Comparison of ENCODE assay signal across 1 cellular context in the genomic region with DNA sequence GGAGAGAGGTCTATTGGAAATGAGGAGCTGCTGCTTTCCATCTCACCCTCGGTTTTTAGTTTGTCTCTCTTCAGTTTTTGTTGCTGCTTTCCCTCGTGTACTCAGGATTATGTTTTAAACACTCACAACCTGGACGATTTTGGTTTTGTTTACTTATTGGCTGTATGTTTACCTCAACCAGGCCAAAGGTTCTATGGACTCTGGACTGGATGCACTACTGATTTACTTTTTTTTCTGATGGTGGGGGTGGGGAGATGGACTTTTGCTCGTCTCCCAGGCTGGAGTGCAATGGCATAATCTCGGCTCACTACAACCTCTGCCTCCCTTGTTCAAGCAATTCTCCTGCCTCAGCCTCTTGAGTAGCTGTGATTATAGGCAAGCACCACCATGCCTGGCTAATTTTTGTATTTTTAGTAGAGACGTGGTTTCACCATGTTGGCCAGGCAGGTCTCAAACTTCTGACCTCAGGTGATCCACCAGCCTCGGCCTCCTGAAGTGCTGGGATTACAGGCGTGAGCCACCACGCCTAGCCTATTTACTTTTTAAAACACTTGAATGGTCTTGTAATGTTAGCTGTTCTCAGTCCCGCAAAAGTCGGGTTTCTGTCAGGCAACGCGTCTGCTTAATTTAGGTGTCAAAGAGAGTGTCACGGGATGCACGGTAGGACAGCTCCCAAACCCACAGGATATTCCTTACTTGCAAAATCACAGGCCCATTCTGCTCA.
TF ChIP-seq lines count a peak whose summit lies in the region.

No MANE protein-coding gene starts in this region.

TF ChIP-seq in HepG2, 621 proteins besides CTCF, POLR2A, EP300 and RAD21 (continued from another document and continues in another):
- TF ChIP-seq, protein P1, sequence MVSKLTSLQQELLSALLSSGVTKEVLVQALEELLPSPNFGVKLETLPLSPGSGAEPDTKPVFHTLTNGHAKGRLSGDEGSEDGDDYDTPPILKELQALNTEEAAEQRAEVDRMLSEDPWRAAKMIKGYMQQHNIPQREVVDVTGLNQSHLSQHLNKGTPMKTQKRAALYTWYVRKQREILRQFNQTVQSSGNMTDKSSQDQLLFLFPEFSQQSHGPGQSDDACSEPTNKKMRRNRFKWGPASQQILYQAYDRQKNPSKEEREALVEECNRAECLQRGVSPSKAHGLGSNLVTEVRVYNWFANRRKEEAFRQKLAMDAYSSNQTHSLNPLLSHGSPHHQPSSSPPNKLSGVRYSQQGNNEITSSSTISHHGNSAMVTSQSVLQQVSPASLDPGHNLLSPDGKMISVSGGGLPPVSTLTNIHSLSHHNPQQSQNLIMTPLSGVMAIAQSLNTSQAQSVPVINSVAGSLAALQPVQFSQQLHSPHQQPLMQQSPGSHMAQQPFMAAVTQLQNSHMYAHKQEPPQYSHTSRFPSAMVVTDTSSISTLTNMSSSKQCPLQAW (CRISPR knock-in tag; IDR thresholded peaks at IDR 0.05), result peak; percentile 83
- TF ChIP-seq STAT5B (CRISPR knock-in tag; IDR thresholded peaks at IDR 0.05), result no peak
- TF ChIP-seq KLF6 (CRISPR knock-in tag; IDR thresholded peaks at IDR 0.05), result 0 out of 2 replicates have a peak, but pooled peaks have one; percentile 41
- peak; percentile 86; the same call in 1 of the 2 replicates for TF ChIP-seq NFIC (IDR thresholded peaks at IDR 0.05; ENCODE audit: low read length)
- TF ChIP-seq, protein P2, sequence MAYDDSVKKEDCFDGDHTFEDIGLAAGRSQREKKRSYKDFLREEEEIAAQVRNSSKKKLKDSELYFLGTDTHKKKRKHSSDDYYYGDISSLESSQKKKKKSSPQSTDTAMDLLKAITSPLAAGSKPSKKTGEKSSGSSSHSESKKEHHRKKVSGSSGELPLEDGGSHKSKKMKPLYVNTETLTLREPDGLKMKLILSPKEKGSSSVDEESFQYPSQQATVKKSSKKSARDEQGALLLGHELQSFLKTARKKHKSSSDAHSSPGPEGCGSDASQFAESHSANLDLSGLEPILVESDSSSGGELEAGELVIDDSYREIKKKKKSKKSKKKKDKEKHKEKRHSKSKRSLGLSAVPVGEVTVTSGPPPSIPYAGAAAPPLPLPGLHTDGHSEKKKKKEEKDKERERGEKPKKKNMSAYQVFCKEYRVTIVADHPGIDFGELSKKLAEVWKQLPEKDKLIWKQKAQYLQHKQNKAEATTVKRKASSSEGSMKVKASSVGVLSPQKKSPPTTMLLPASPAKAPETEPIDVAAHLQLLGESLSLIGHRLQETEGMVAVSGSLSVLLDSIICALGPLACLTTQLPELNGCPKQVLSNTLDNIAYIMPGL (CRISPR knock-in tag; IDR thresholded peaks at IDR 0.05; ENCODE audit: borderline replicate concordance in 1 of 2, low read depth in 1 of 2), result peak in 1 of 2 experiments; percentile 43; a peak in 1 of 4 replicates
- TF ChIP-seq DNMT3B (CRISPR knock-in tag; conservative IDR thresholded peaks at IDR 0.05), result 0 out of 2 replicates have a peak, but pooled peaks have one; percentile 31
- peak; percentile 72; the same call in 1 of the 2 replicates for TF ChIP-seq ZNF558 (CRISPR knock-in tag; IDR thresholded peaks at IDR 0.05; ENCODE audit: borderline replicate concordance)
- TF ChIP-seq HMG20A (CRISPR knock-in tag; IDR thresholded peaks at IDR 0.05; ENCODE audit: borderline replicate concordance), result peak; percentile 90
- TF ChIP-seq ZNF652 (CRISPR knock-in tag; IDR thresholded peaks at IDR 0.05; ENCODE audit: borderline replicate concordance, low read depth), result peak; percentile 17; the same call in 1 of the 2 replicates
- no peak for TF ChIP-seq ZNF3 (CRISPR knock-in tag; IDR thresholded peaks at IDR 0.05)
- TF ChIP-seq, protein P3, sequence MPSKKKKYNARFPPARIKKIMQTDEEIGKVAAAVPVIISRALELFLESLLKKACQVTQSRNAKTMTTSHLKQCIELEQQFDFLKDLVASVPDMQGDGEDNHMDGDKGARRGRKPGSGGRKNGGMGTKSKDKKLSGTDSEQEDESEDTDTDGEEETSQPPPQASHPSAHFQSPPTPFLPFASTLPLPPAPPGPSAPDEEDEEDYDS (CRISPR knock-in tag; IDR thresholded peaks at IDR 0.05), result peak; percentile 48; the same call in 1 of the 2 replicates
- TF ChIP-seq, protein P4, sequence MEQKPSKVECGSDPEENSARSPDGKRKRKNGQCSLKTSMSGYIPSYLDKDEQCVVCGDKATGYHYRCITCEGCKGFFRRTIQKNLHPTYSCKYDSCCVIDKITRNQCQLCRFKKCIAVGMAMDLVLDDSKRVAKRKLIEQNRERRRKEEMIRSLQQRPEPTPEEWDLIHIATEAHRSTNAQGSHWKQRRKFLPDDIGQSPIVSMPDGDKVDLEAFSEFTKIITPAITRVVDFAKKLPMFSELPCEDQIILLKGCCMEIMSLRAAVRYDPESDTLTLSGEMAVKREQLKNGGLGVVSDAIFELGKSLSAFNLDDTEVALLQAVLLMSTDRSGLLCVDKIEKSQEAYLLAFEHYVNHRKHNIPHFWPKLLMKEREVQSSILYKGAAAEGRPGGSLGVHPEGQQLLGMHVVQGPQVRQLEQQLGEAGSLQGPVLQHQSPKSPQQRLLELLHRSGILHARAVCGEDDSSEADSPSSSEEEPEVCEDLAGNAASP (CRISPR knock-in tag; IDR thresholded peaks at IDR 0.05; ENCODE audit: borderline replicate concordance), result 0 out of 2 replicates have a peak, but pooled peaks have one; percentile 28
- peak; percentile 38; the same call in 1 of the 2 replicates for TF ChIP-seq ESRRA (CRISPR knock-in tag; IDR thresholded peaks at IDR 0.05; ENCODE audit: low read depth)
- 0 out of 2 replicates have a peak, but pooled peaks have one; percentile 28 for TF ChIP-seq SP5 (CRISPR knock-in tag; IDR thresholded peaks at IDR 0.05; ENCODE audit: borderline replicate concordance, low read depth)
- TF ChIP-seq SIX1 (CRISPR knock-in tag; IDR thresholded peaks at IDR 0.05; ENCODE audit: borderline replicate concordance), result peak; percentile 28; the same call in 1 of the 2 replicates
- 0 out of 2 replicates have a peak, but pooled peaks have one; percentile 27 for TF ChIP-seq MAF1 (CRISPR knock-in tag; IDR thresholded peaks at IDR 0.05; ENCODE audit: borderline replicate concordance)
- TF ChIP-seq, protein P5, sequence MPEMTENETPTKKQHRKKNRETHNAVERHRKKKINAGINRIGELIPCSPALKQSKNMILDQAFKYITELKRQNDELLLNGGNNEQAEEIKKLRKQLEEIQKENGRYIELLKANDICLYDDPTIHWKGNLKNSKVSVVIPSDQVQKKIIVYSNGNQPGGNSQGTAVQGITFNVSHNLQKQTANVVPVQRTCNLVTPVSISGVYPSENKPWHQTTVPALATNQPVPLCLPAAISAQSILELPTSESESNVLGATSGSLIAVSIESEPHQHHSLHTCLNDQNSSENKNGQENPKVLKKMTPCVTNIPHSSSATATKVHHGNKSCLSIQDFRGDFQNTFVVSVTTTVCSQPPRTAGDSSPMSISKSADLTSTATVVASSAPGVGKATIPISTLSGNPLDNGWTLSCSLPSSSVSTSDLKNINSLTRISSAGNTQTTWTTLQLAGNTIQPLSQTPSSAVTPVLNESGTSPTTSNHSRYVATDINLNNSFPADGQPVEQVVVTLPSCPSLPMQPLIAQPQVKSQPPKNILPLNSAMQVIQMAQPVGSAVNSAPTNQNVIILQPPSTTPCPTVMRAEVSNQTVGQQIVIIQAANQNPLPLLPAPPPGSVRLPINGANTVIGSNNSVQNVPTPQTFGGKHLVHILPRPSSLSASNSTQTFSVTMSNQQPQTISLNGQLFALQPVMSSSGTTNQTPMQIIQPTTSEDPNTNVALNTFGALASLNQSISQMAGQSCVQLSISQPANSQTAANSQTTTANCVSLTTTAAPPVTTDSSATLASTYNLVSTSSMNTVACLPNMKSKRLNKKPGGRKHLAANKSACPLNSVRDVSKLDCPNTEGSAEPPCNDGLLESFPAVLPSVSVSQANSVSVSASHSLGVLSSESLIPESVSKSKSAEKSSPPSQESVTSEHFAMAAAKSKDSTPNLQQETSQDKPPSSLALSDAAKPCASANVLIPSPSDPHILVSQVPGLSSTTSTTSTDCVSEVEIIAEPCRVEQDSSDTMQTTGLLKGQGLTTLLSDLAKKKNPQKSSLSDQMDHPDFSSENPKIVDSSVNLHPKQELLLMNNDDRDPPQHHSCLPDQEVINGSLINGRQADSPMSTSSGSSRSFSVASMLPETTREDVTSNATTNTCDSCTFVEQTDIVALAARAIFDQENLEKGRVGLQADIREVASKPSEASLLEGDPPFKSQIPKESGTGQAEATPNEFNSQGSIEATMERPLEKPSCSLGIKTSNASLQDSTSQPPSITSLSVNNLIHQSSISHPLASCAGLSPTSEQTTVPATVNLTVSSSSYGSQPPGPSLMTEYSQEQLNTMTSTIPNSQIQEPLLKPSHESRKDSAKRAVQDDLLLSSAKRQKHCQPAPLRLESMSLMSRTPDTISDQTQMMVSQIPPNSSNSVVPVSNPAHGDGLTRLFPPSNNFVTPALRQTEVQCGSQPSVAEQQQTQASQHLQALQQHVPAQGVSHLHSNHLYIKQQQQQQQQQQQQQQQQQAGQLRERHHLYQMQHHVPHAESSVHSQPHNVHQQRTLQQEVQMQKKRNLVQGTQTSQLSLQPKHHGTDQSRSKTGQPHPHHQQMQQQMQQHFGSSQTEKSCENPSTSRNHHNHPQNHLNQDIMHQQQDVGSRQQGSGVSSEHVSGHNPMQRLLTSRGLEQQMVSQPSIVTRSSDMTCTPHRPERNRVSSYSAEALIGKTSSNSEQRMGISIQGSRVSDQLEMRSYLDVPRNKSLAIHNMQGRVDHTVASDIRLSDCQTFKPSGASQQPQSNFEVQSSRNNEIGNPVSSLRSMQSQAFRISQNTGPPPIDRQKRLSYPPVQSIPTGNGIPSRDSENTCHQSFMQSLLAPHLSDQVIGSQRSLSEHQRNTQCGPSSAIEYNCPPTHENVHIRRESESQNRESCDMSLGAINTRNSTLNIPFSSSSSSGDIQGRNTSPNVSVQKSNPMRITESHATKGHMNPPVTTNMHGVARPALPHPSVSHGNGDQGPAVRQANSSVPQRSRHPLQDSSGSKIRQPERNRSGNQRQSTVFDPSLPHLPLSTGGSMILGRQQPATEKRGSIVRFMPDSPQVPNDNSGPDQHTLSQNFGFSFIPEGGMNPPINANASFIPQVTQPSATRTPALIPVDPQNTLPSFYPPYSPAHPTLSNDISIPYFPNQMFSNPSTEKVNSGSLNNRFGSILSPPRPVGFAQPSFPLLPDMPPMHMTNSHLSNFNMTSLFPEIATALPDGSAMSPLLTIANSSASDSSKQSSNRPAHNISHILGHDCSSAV (CRISPR knock-in tag; IDR thresholded peaks at IDR 0.05; ENCODE audit: borderline replicate concordance), result peak; percentile 33; the same call in 1 of the 2 replicates
- peak; percentile 92 for TF ChIP-seq FOXJ3 (CRISPR knock-in tag; IDR thresholded peaks at IDR 0.05; ENCODE audit: borderline replicate concordance)
- TF ChIP-seq, protein P6, sequence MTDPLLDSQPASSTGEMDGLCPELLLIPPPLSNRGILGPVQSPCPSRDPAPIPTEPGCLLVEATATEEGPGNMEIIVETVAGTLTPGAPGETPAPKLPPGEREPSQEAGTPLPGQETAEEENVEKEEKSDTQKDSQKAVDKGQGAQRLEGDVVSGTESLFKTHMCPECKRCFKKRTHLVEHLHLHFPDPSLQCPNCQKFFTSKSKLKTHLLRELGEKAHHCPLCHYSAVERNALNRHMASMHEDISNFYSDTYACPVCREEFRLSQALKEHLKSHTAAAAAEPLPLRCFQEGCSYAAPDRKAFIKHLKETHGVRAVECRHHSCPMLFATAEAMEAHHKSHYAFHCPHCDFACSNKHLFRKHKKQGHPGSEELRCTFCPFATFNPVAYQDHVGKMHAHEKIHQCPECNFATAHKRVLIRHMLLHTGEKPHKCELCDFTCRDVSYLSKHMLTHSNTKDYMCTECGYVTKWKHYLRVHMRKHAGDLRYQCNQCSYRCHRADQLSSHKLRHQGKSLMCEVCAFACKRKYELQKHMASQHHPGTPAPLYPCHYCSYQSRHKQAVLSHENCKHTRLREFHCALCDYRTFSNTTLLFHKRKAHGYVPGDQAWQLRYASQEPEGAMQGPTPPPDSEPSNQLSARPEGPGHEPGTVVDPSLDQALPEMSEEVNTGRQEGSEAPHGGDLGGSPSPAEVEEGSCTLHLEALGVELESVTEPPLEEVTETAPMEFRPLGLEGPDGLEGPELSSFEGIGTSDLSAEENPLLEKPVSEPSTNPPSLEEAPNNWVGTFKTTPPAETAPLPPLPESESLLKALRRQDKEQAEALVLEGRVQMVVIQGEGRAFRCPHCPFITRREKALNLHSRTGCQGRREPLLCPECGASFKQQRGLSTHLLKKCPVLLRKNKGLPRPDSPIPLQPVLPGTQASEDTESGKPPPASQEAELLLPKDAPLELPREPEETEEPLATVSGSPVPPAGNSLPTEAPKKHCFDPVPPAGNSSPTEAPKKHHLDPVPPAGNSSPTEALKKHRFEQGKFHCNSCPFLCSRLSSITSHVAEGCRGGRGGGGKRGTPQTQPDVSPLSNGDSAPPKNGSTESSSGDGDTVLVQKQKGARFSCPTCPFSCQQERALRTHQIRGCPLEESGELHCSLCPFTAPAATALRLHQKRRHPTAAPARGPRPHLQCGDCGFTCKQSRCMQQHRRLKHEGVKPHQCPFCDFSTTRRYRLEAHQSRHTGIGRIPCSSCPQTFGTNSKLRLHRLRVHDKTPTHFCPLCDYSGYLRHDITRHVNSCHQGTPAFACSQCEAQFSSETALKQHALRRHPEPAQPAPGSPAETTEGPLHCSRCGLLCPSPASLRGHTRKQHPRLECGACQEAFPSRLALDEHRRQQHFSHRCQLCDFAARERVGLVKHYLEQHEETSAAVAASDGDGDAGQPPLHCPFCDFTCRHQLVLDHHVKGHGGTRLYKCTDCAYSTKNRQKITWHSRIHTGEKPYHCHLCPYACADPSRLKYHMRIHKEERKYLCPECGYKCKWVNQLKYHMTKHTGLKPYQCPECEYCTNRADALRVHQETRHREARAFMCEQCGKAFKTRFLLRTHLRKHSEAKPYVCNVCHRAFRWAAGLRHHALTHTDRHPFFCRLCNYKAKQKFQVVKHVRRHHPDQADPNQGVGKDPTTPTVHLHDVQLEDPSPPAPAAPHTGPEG (CRISPR knock-in tag; IDR thresholded peaks at IDR 0.05), result 0 out of 2 replicates have a peak, but pooled peaks have one; percentile 18
- TF ChIP-seq, protein P7, sequence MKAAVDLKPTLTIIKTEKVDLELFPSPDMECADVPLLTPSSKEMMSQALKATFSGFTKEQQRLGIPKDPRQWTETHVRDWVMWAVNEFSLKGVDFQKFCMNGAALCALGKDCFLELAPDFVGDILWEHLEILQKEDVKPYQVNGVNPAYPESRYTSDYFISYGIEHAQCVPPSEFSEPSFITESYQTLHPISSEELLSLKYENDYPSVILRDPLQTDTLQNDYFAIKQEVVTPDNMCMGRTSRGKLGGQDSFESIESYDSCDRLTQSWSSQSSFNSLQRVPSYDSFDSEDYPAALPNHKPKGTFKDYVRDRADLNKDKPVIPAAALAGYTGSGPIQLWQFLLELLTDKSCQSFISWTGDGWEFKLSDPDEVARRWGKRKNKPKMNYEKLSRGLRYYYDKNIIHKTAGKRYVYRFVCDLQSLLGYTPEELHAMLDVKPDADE (CRISPR knock-in tag; IDR thresholded peaks at IDR 0.05), result no peak
- TF ChIP-seq, protein P8, sequence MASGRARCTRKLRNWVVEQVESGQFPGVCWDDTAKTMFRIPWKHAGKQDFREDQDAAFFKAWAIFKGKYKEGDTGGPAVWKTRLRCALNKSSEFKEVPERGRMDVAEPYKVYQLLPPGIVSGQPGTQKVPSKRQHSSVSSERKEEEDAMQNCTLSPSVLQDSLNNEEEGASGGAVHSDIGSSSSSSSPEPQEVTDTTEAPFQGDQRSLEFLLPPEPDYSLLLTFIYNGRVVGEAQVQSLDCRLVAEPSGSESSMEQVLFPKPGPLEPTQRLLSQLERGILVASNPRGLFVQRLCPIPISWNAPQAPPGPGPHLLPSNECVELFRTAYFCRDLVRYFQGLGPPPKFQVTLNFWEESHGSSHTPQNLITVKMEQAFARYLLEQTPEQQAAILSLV (CRISPR knock-in tag; IDR thresholded peaks at IDR 0.05; ENCODE audit: borderline replicate concordance), result 0 out of 2 replicates have a peak, but pooled peaks have one; percentile 24
- peak; percentile 86 for TF ChIP-seq MED1 (CRISPR knock-in tag; IDR thresholded peaks at IDR 0.05)
